1 cellular context compared by ENCODE assay signal in the genomic region with DNA sequence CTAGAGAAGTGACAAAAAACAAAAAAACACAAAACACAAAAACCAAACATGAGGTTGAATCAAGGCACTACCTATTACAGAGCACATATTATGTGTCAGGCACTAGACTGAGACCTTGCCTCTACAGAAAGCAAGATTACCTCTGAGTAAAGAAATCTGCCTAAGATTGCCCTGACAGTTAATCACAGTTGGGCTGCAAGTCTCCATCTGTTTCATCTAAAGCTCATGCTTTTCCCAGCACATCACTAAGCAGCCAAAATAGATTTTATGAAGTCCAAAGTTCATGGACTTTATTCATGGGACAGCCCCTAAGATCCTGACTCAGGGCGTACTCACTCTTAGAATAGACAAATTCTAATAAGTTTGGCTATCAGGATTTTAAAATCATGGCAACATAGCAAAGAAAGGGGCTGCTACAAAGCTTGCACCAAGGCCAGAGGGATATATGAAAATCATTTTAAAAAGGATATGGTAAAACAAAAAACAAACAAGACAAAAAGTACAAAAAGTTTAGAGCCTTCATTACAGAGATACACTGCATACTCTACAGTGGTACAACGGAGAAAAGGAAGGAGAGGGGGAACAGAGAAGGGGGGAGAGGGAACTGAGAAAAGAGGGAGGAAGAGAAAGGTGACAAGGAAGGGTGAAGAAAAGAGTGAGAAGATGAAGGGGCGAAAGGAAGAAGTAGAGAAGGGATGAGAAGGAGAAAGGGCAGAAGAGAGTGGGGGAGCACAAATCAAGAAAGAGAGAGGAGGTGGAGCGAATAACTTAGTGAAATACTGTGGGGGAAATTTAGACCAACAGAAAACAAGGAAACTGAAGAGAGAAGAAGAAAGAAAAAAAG.
A peak's percentile ranks its signal among the peaks of the same experiment; 100 is the strongest.
TF ChIP-seq lines count a peak whose summit lies in the region.

No MANE protein-coding gene starts in this region.

TF ChIP-seq in K562, 482 proteins besides CTCF, POLR2A, EP300 and RAD21 (continued from another document and continues in another):
- TF ChIP-seq, protein P1, sequence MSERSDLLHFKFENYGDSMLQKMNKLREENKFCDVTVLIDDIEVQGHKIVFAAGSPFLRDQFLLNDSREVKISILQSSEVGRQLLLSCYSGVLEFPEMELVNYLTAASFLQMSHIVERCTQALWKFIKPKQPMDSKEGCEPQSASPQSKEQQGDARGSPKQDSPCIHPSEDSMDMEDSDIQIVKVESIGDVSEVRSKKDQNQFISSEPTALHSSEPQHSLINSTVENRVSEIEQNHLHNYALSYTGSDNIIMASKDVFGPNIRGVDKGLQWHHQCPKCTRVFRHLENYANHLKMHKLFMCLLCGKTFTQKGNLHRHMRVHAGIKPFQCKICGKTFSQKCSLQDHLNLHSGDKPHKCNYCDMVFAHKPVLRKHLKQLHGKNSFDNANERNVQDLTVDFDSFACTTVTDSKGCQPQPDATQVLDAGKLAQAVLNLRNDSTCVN (CRISPR knock-in tag; IDR thresholded peaks at IDR 0.05): peak; percentile 87; the same call in 1 of the 2 replicates
- no peak for TF ChIP-seq TCF7 (IDR thresholded peaks at IDR 0.05; ENCODE audit: borderline replicate concordance)
- TF ChIP-seq, protein P2, sequence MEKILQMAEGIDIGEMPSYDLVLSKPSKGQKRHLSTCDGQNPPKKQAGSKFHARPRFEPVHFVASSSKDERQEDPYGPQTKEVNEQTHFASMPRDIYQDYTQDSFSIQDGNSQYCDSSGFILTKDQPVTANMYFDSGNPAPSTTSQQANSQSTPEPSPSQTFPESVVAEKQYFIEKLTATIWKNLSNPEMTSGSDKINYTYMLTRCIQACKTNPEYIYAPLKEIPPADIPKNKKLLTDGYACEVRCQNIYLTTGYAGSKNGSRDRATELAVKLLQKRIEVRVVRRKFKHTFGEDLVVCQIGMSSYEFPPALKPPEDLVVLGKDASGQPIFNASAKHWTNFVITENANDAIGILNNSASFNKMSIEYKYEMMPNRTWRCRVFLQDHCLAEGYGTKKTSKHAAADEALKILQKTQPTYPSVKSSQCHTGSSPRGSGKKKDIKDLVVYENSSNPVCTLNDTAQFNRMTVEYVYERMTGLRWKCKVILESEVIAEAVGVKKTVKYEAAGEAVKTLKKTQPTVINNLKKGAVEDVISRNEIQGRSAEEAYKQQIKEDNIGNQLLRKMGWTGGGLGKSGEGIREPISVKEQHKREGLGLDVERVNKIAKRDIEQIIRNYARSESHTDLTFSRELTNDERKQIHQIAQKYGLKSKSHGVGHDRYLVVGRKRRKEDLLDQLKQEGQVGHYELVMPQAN (IDR thresholded peaks at IDR 0.05; ENCODE audit: borderline replicate concordance): peak; percentile 65; the same call in 1 of the 2 replicates
- TF ChIP-seq ZNF589 (CRISPR knock-in tag; IDR thresholded peaks at IDR 0.05; ENCODE audit: low read depth): no peak
- peak; percentile 63 for TF ChIP-seq PHB2 (IDR thresholded peaks at IDR 0.05; ENCODE audit: low read depth)
- 0 out of 2 replicates have a peak, but pooled peaks have one; percentile 31 for TF ChIP-seq OTX1 (CRISPR knock-in tag; IDR thresholded peaks at IDR 0.05)
- TF ChIP-seq SUPT5H (IDR thresholded peaks at IDR 0.05): peak; percentile 47; the same call in 1 of the 2 replicates
- no peak for TF ChIP-seq ZNF232 (CRISPR knock-in tag; IDR thresholded peaks at IDR 0.05)
- TF ChIP-seq, protein P3, sequence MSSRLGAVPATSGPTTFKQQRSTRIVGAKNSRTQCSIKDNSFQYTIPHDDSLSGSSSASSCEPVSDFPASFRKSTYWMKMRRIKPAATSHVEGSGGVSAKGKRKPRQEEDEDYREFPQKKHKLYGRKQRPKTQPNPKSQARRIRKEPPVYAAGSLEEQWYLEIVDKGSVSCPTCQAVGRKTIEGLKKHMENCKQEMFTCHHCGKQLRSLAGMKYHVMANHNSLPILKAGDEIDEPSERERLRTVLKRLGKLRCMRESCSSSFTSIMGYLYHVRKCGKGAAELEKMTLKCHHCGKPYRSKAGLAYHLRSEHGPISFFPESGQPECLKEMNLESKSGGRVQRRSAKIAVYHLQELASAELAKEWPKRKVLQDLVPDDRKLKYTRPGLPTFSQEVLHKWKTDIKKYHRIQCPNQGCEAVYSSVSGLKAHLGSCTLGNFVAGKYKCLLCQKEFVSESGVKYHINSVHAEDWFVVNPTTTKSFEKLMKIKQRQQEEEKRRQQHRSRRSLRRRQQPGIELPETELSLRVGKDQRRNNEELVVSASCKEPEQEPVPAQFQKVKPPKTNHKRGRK (tag; IDR thresholded peaks at IDR 0.05): peak; percentile 54; the same call in 1 of the 2 replicates
- TF ChIP-seq LARP7 (IDR thresholded peaks at IDR 0.05): peak; percentile 88
- TF ChIP-seq ARHGAP35 (IDR thresholded peaks at IDR 0.05; ENCODE audit: partially characterized antibody): peak; percentile 58
- 0 out of 2 replicates have a peak, but pooled peaks have one; percentile 11 for TF ChIP-seq SNIP1 (IDR thresholded peaks at IDR 0.05; ENCODE audit: low read depth)
- TF ChIP-seq TSC22D4 (tag; IDR thresholded peaks at IDR 0.05): peak; percentile 48; the same call in 1 of the 2 replicates
- peak; percentile 57; the same call in 1 of the 2 replicates for TF ChIP-seq SMARCE1 (IDR thresholded peaks at IDR 0.05)
- no peak for TF ChIP-seq KAT2B (IDR thresholded peaks at IDR 0.05; ENCODE audit: low read depth, low read length)
- TF ChIP-seq BCOR (IDR thresholded peaks at IDR 0.05): 0 out of 2 replicates have a peak, but pooled peaks have one; percentile 23
- peak; percentile 45; the same call in 1 of the 2 replicates for TF ChIP-seq HLTF (IDR thresholded peaks at IDR 0.05)
- TF ChIP-seq ZNF24 (IDR thresholded peaks at IDR 0.05): no peak
- TF ChIP-seq HEY1 (CRISPR knock-in tag; IDR thresholded peaks at IDR 0.05; ENCODE audit: borderline replicate concordance): no peak
- TF ChIP-seq HDAC6 (IDR thresholded peaks at IDR 0.05; ENCODE audit: low read depth, low read length): no peak
- 0 out of 2 replicates have a peak, but pooled peaks have one; percentile 42 for TF ChIP-seq ZEB2 (IDR thresholded peaks at IDR 0.05)
- peak; percentile 52; the same call in 1 of the 2 replicates for TF ChIP-seq SMARCA5 (IDR thresholded peaks at IDR 0.05)
- TF ChIP-seq TAL1 (IDR thresholded peaks at IDR 0.05): no peak
- TF ChIP-seq MIER1 (IDR thresholded peaks at IDR 0.05; ENCODE audit: low read depth): 0 out of 2 replicates have a peak, but pooled peaks have one; percentile 20
- TF ChIP-seq ZNF224 (CRISPR knock-in tag; IDR thresholded peaks at IDR 0.05): no peak
- no peak for TF ChIP-seq ZNF134 (CRISPR knock-in tag; conservative IDR thresholded peaks at IDR 0.05)
- no peak for TF ChIP-seq ZNF76 (CRISPR knock-in tag; IDR thresholded peaks at IDR 0.05; ENCODE audit: borderline replicate concordance)
- TF ChIP-seq ZNF324 (CRISPR knock-in tag; IDR thresholded peaks at IDR 0.05): no peak
- no peak for TF ChIP-seq RBM22 (IDR thresholded peaks at IDR 0.05; ENCODE audit: low read depth, low read length, poor library complexity, severe bottlenecking)
- no peak for TF ChIP-seq FUS (optimal IDR thresholded peaks at IDR 0.05; ENCODE audit: low read depth, low read length)
- TF ChIP-seq CBX1 (IDR thresholded peaks at IDR 0.05; ENCODE audit: low read depth): no peak
- TF ChIP-seq, protein P4, sequence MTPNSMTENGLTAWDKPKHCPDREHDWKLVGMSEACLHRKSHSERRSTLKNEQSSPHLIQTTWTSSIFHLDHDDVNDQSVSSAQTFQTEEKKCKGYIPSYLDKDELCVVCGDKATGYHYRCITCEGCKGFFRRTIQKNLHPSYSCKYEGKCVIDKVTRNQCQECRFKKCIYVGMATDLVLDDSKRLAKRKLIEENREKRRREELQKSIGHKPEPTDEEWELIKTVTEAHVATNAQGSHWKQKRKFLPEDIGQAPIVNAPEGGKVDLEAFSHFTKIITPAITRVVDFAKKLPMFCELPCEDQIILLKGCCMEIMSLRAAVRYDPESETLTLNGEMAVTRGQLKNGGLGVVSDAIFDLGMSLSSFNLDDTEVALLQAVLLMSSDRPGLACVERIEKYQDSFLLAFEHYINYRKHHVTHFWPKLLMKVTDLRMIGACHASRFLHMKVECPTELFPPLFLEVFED (CRISPR knock-in tag; conservative IDR thresholded peaks at IDR 0.05): peak; percentile 85; the same call in 1 of the 2 replicates
- peak; percentile 42; the same call in 1 of the 2 replicates for TF ChIP-seq ZSCAN29 (IDR thresholded peaks at IDR 0.05)
- TF ChIP-seq, protein P5, sequence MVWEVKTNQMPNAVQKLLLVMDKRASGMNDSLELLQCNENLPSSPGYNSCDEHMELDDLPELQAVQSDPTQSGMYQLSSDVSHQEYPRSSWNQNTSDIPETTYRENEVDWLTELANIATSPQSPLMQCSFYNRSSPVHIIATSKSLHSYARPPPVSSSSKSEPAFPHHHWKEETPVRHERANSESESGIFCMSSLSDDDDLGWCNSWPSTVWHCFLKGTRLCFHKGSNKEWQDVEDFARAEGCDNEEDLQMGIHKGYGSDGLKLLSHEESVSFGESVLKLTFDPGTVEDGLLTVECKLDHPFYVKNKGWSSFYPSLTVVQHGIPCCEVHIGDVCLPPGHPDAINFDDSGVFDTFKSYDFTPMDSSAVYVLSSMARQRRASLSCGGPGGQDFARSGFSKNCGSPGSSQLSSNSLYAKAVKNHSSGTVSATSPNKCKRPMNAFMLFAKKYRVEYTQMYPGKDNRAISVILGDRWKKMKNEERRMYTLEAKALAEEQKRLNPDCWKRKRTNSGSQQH (CRISPR knock-in tag; IDR thresholded peaks at IDR 0.05): peak; percentile 89; the same call in 1 of the 2 replicates
- no peak for TF ChIP-seq NR2C1 (IDR thresholded peaks at IDR 0.05)
- TF ChIP-seq NR2C1 (tag; IDR thresholded peaks at IDR 0.05): no peak
- no peak for TF ChIP-seq ZNF766 (CRISPR knock-in tag; conservative IDR thresholded peaks at IDR 0.05)
- no peak for TF ChIP-seq ZNF551 (CRISPR knock-in tag; IDR thresholded peaks at IDR 0.05)
- no peak for TF ChIP-seq SAP30 (IDR thresholded peaks at IDR 0.05; ENCODE audit: borderline replicate concordance, insufficient read depth, low read depth, low read length, poor library complexity, severe bottlenecking)
- no peak for TF ChIP-seq PHF8 (IDR thresholded peaks at IDR 0.05; ENCODE audit: borderline replicate concordance, low read length)
- TF ChIP-seq, protein P6, sequence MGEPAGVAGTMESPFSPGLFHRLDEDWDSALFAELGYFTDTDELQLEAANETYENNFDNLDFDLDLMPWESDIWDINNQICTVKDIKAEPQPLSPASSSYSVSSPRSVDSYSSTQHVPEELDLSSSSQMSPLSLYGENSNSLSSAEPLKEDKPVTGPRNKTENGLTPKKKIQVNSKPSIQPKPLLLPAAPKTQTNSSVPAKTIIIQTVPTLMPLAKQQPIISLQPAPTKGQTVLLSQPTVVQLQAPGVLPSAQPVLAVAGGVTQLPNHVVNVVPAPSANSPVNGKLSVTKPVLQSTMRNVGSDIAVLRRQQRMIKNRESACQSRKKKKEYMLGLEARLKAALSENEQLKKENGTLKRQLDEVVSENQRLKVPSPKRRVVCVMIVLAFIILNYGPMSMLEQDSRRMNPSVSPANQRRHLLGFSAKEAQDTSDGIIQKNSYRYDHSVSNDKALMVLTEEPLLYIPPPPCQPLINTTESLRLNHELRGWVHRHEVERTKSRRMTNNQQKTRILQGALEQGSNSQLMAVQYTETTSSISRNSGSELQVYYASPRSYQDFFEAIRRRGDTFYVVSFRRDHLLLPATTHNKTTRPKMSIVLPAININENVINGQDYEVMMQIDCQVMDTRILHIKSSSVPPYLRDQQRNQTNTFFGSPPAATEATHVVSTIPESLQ (CRISPR knock-in tag; IDR thresholded peaks at IDR 0.05): no peak
- TF ChIP-seq, protein P7, sequence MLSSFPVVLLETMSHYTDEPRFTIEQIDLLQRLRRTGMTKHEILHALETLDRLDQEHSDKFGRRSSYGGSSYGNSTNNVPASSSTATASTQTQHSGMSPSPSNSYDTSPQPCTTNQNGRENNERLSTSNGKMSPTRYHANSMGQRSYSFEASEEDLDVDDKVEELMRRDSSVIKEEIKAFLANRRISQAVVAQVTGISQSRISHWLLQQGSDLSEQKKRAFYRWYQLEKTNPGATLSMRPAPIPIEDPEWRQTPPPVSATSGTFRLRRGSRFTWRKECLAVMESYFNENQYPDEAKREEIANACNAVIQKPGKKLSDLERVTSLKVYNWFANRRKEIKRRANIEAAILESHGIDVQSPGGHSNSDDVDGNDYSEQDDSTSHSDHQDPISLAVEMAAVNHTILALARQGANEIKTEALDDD (IDR thresholded peaks at IDR 0.05): peak; percentile 30
- peak; percentile 73; the same call in 1 of the 2 replicates for TF ChIP-seq EHMT2 (IDR thresholded peaks at IDR 0.05)
- TF ChIP-seq, protein P8, sequence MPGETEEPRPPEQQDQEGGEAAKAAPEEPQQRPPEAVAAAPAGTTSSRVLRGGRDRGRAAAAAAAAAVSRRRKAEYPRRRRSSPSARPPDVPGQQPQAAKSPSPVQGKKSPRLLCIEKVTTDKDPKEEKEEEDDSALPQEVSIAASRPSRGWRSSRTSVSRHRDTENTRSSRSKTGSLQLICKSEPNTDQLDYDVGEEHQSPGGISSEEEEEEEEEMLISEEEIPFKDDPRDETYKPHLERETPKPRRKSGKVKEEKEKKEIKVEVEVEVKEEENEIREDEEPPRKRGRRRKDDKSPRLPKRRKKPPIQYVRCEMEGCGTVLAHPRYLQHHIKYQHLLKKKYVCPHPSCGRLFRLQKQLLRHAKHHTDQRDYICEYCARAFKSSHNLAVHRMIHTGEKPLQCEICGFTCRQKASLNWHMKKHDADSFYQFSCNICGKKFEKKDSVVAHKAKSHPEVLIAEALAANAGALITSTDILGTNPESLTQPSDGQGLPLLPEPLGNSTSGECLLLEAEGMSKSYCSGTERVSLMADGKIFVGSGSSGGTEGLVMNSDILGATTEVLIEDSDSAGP (CRISPR knock-in tag; IDR thresholded peaks at IDR 0.05): no peak
- TF ChIP-seq, protein P9, sequence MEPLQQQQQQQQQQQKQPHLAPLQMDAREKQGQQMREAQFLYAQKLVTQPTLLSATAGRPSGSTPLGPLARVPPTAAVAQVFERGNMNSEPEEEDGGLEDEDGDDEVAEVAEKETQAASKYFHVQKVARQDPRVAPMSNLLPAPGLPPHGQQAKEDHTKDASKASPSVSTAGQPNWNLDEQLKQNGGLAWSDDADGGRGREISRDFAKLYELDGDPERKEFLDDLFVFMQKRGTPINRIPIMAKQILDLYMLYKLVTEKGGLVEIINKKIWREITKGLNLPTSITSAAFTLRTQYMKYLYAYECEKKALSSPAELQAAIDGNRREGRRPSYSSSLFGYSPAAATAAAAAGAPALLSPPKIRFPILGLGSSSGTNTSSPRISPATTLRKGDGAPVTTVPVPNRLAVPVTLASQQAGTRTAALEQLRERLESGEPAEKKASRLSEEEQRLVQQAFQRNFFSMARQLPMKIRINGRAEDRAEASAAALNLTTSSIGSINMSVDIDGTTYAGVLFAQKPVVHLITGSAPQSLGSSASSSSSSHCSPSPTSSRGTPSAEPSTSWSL (CRISPR knock-in tag; IDR thresholded peaks at IDR 0.05; ENCODE audit: borderline replicate concordance): no peak
